In genomic region chr14:71408362-71409035, GRCh38 we compare ENCODE assay signal across 19 cellular contexts.
DNase-seq lines count a peak whose midpoint lies in the region; ATAC-seq and TF ChIP-seq lines count a peak whose summit lies in the region.
"Had no signal": no experiment of that assay in that cellular context is flagged by ENCODE, and none has a peak within 500 bp of the region (broad histone marks: within the 10 kb centered on the region; RNA-seq: fewer than 3 reads in every experiment).

No MANE protein-coding gene starts in this region.

- POLR2A ChIA-PET in SK-N-SH (lab: Yijun Ruan, JAX) = no interaction called here

- no peaks in the 10 kb centered on the region for H3K36me3 ChIP-seq in SK-N-SH (replicated peaks in 1 of 2; ENCODE audit: control insufficient read depth in 1 of 2, insufficient read depth in 2 of 2, low read length in 1 of 2)
- H3K36me3 ChIP-seq in tibial artery = no peaks in the 10 kb centered on the region
- H3K36me3 ChIP-seq: BLaER1, pancreas, sigmoid colon had no signal

- TF ChIP-seq CTCF in SK-N-SH (IDR thresholded peaks at IDR 0.05) (no peak), coronary artery (IDR thresholded peaks at IDR 0.05) (no peak), nephron (IDR thresholded peaks at IDR 0.05; ENCODE audit: unreplicated experiment in 3 of 3) (no peak), tibial artery (IDR thresholded peaks at IDR 0.05) (no peak)

- peak; percentile 47 for ATAC-seq in SK-N-SH treated with all-trans-retinoic acid at 6 μM for 48 hours
- no peak for ATAC-seq in HG03521 (IDR thresholded peaks at IDR 0.05; ENCODE audit: unreplicated experiment)
- ATAC-seq: activated CD8-positive, alpha-beta T cell treated with anti-CD3 and anti-CD28 coated beads for 36 hours; activated naive CD4-positive, alpha-beta T cell treated with anti-CD3 and anti-CD28 coated beads, Interleukin-2, amount 50 U/mL, for 72 hours; activated T-cell treated with anti-CD3 and anti-CD28 coated beads, Interleukin-2, amount 50 U/mL, for 4 hours; left lobe of liver; pancreas had no signal

- H3K4me1 Mint-ChIP-seq in nephron = peaks cover 23% of the 10 kb centered on the region

- CTCF ChIA-PET in SK-N-SH (lab: Yijun Ruan, JAX) = interaction anchor here (0.5 kb wide), 1 partner anchor 18 kb away, joined by 3 read pairs; no protein-coding TSS in a partner anchor

- H3K27ac Mint-ChIP-seq in nephron = peak overlapping the region; percentile 39 to 72 (median 45)
- H3K27ac Mint-ChIP-seq: activated CD8-positive, alpha-beta T cell treated with anti-CD3 and anti-CD28 coated beads for 36 hours; activated naive CD4-positive, alpha-beta T cell treated with anti-CD3 and anti-CD28 coated beads, Interleukin-2, amount 50 U/mL, for 72 hours had no signal

- no peak overlapping the region for H2AFZ ChIP-seq in SK-N-SH (ENCODE audit: low read depth)

- H3K9me3 Mint-ChIP-seq in nephron = no peaks in the 10 kb centered on the region
- H3K9me3 Mint-ChIP-seq: activated CD8-positive, alpha-beta T cell treated with anti-CD3 and anti-CD28 coated beads for 36 hours; activated naive CD4-positive, alpha-beta T cell treated with anti-CD3 and anti-CD28 coated beads, Interleukin-2, amount 50 U/mL, for 72 hours; activated T-cell treated with anti-CD3 and anti-CD28 coated beads, Interleukin-2, amount 50 U/mL, for 4 hours had no signal

- no peaks in the 10 kb centered on the region for H4K20me1 ChIP-seq in SK-N-SH (ENCODE audit: insufficient read depth)
- H4K20me1 ChIP-seq: BLaER1 had no signal

- no peaks in the 10 kb centered on the region for H3K9me2 ChIP-seq in SK-N-SH

- intact Hi-C loops in tibial artery (cut with DNase I; ENCODE audit: low total_unique reads) = no loop called here

- H3K4me3 ChIP-seq in SK-N-SH (ENCODE audit: low read depth in 2 of 2, low read length in 1 of 2) = no peak overlapping the region
- no peak overlapping the region for H3K4me3 ChIP-seq in coronary artery
- H3K4me3 ChIP-seq in tibial artery = no peak overlapping the region
- H3K4me3 ChIP-seq: BLaER1, pancreas, sigmoid colon had no signal

- TF ChIP-seq RAD21 in SK-N-SH (IDR thresholded peaks at IDR 0.05; ENCODE audit: low read length) = no peak

- WGBS in SK-N-SH (ENCODE audit: low lambda C conversion rate) = 82% methylated on average over 7 of the region's 7 CpGs

- peaks cover 28% of the 10 kb centered on the region for H3K36me3 Mint-ChIP-seq in nephron (ENCODE audit: low read depth)

- H3K4me3 Mint-ChIP-seq in nephron = no peak overlapping the region
- H3K4me3 Mint-ChIP-seq: activated CD8-positive, alpha-beta T cell treated with anti-CD3 and anti-CD28 coated beads for 36 hours; activated T-cell treated with anti-CD3 and anti-CD28 coated beads, Interleukin-2, amount 50 U/mL, for 4 hours had no signal

- no peak for DNase-seq in SK-N-SH
- DNase-seq in coronary artery (ENCODE audit: low spot score) = no peak
- DNase-seq in tibial artery = no peak
- no peak for DNase-seq in NCI-H1417 (lab: John Stamatoyannopoulos, UW)
- DNase-seq in stimulated activated CD4-positive, alpha-beta T cell treated with anti-CD3 and anti-CD28 coated beads, Interleukin-15, amount 100 ng/mL, for 24 hours = no peak
- DNase-seq: activated CD8-positive, alpha-beta T cell treated with anti-CD3 and anti-CD28 coated beads for 36 hours; activated T-cell treated with anti-CD3 and anti-CD28 coated beads, Interleukin-2, amount 50 U/mL, for 4 hours; NCI-H2081; pancreas; sigmoid colon; stimulated activated CD4-positive, alpha-beta T cell treated with anti-CD3 and anti-CD28 coated beads, Interleukin-4, amount 100 ng/mL, for 24 hours had no signal

- peaks cover 10% of the 10 kb centered on the region for H3F3A ChIP-seq in SK-N-SH (replicated peaks; ENCODE audit: insufficient read depth)

- H3K27me3 Mint-ChIP-seq in nephron (ENCODE audit: low read depth) = no peaks in the 10 kb centered on the region
- H3K27me3 Mint-ChIP-seq: activated CD8-positive, alpha-beta T cell treated with anti-CD3 and anti-CD28 coated beads for 36 hours had no signal

- no peak overlapping the region for H3K9ac ChIP-seq in SK-N-SH
- H3K9ac ChIP-seq: BLaER1 had no signal

- no peaks in the 10 kb centered on the region for H3K9me3 ChIP-seq in SK-N-SH
- no peaks in the 10 kb centered on the region for H3K9me3 ChIP-seq in tibial artery
- H3K9me3 ChIP-seq: pancreas, sigmoid colon had no signal

- H3K79me2 ChIP-seq in SK-N-SH (ENCODE audit: insufficient read depth) = peaks cover 92% of the 10 kb centered on the region

- H3K27me3 ChIP-seq in SK-N-SH (ENCODE audit: insufficient read depth) (no peaks in the 10 kb centered on the region), tibial artery (no peaks in the 10 kb centered on the region)
- H3K27me3 ChIP-seq: BLaER1, pancreas, sigmoid colon had no signal

- TF ChIP-seq EP300 in SK-N-SH (IDR thresholded peaks at IDR 0.05; ENCODE audit: borderline replicate concordance in 1 of 2, low read depth in 1 of 2, low read length in 1 of 2) = no peak

- H3K4me2 ChIP-seq in SK-N-SH = no peak overlapping the region
- H3K4me2 ChIP-seq: BLaER1 had no signal

- H3K4me1 ChIP-seq in SK-N-SH (ENCODE audit: control insufficient read depth in 1 of 2, insufficient read depth in 2 of 2, low read depth in 1 of 2, low read length in 1 of 2) (peaks cover 2 to 20% of the 10 kb centered on the region in 2 experiments; a peak in 2 of 4 replicates), tibial artery (peaks cover 4 to 55% (median 25%) of the 10 kb centered on the region in 4 donors)
- H3K4me1 ChIP-seq: BLaER1 had no signal

- H3K27ac ChIP-seq in SK-N-SH (ENCODE audit: low read depth in 2 of 2, low read length in 1 of 2) (peak overlapping the region in 1 of 2 experiments; percentile 35; a peak in 2 of 4 replicates), coronary artery (peak overlapping the region; percentile 11 to 64), tibial artery (peak overlapping the region; percentile 61 to 63)
- H3K27ac ChIP-seq: BLaER1, pancreas, RWPE1, VCaP had no signal

TF ChIP-seq in SK-N-SH treated with all-trans-retinoic acid at 6 μM for 48 hours, 23 proteins besides CTCF, POLR2A, EP300 and RAD21:
- TF ChIP-seq OSR1 (CRISPR knock-in tag; IDR thresholded peaks at IDR 0.05) (no peak), PATZ1 (CRISPR knock-in tag; IDR thresholded peaks at IDR 0.05; ENCODE audit: borderline replicate concordance) (no peak), RARB (CRISPR knock-in tag; IDR thresholded peaks at IDR 0.05) (no peak), TCF4 (CRISPR knock-in tag; IDR thresholded peaks at IDR 0.05; ENCODE audit: borderline replicate concordance) (no peak), ZFP3 (CRISPR knock-in tag; IDR thresholded peaks at IDR 0.05) (no peak), ZFP30 (CRISPR knock-in tag; IDR thresholded peaks at IDR 0.05) (no peak), ZNF565 (CRISPR knock-in tag; conservative IDR thresholded peaks at IDR 0.05; ENCODE audit: low read depth) (no peak)

TF ChIP-seq in SK-N-SH, 30 proteins besides CTCF, POLR2A, EP300 and RAD21:
- TF ChIP-seq ZBTB33 (IDR thresholded peaks at IDR 0.05; ENCODE audit: borderline replicate concordance, low read depth) (no peak), SIN3A (IDR thresholded peaks at IDR 0.05; ENCODE audit: borderline replicate concordance, low read depth, low read length) (no peak), RFX5 (IDR thresholded peaks at IDR 0.05; ENCODE audit: low read length) (no peak), USF2 (IDR thresholded peaks at IDR 0.05; ENCODE audit: borderline replicate concordance, low read depth, low read length) (no peak)
